10 cellular contexts compared by ENCODE assay signal in genomic region chr4:48791313-48791712, GRCh38.
"Had no signal": no experiment of that assay in that cellular context is flagged by ENCODE, and none has a peak within 500 bp of the region (broad histone marks: within the 10 kb centered on the region; RNA-seq: fewer than 3 reads in every experiment).

No MANE protein-coding gene starts in this region.

- H3K4me3 ChIP-seq: GM23248, HAP-1, K562 had no signal

- H3K36me3 ChIP-seq: HAP-1 had no signal

- FAIRE-seq: K562 had no signal

- H3K9me3 ChIP-seq: HAP-1 had no signal

- H3K27ac ChIP-seq: GM23248, HL-60 had no signal

- DNase-seq: GM23248, GOT3, H7, HFFc6, IMR-90, KG1 had no signal

- ATAC-seq: HCT116, K562 had no signal
